1 cellular context compared by ENCODE assay signal in genomic region chr16:67431805-67432476, GRCh38.
A peak's percentile ranks its signal among the peaks of the same experiment; 100 is the strongest.
TF ChIP-seq lines count a peak whose summit lies in the region.

No MANE protein-coding gene starts in this region.

TF ChIP-seq in HepG2, 621 proteins besides CTCF, POLR2A, EP300 and RAD21 (continued from another document):
- TF ChIP-seq HOXA9 (CRISPR knock-in tag; IDR thresholded peaks at IDR 0.05; ENCODE audit: borderline replicate concordance) (no peak), HMGXB3 (CRISPR knock-in tag; IDR thresholded peaks at IDR 0.05; ENCODE audit: borderline replicate concordance) (no peak), ZNF772 (CRISPR knock-in tag; IDR thresholded peaks at IDR 0.05) (0 out of 2 replicates have a peak, but pooled peaks have one; percentile 47), GABPB1 (CRISPR knock-in tag; IDR thresholded peaks at IDR 0.05) (peak; percentile 69), ZNF274 (CRISPR knock-in tag; IDR thresholded peaks at IDR 0.05) (no peak), ETV5 (CRISPR knock-in tag; IDR thresholded peaks at IDR 0.05; ENCODE audit: borderline replicate concordance) (peak; percentile 53; the same call in 1 of the 2 replicates), ZNF788 (CRISPR knock-in tag; IDR thresholded peaks at IDR 0.05; ENCODE audit: borderline replicate concordance) (no peak), HNRNPH1 (optimal IDR thresholded peaks at IDR 0.05; ENCODE audit: low read depth, low read length) (peak; percentile 17), CHD2 (IDR thresholded peaks at IDR 0.05; ENCODE audit: low read depth, low read length) (peak; percentile 7; the same call in 1 of the 2 replicates), ZBTB40 (IDR thresholded peaks at IDR 0.05) (no peak), ZBTB40 (CRISPR knock-in tag; IDR thresholded peaks at IDR 0.05) (0 out of 2 replicates have a peak, but pooled peaks have one; percentile 9), MAX (IDR thresholded peaks at IDR 0.05) (0 out of 2 replicates have a peak, but pooled peaks have one; percentile 24)
